14 cellular contexts compared by ENCODE assay signal in the genomic region with DNA sequence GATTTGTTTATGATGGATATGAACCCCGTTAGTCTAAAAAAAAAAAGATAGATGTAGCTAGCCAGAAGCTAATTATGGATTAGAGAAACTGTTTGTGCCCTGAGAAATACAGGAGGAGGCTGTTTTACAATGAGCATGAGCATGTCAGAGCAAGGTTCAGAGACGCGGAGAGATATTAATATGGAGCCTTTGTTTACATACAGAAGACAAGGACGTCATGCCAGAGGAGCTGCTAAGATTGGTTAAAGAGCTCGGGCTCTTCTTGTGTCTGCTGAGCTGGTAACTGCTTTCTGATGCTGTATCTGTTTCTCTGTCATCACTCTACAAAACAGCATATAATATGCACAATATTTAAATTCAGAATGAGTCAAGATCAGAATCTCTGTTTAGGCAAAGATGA. TPM values are rescaled to one million over a fixed set of nuclear protein-coding genes. Genes with fewer than 3 reads are reported as not detected.
"Had no signal": no experiment of that assay in that cellular context is flagged by ENCODE, and none has a peak within 500 bp of the region (broad histone marks: within the 10 kb centered on the region; RNA-seq: fewer than 3 reads in every experiment).

No MANE protein-coding gene starts in this region.

- ATAC-seq: left lung, pancreas, T-cell had no signal

- H3K36me3 ChIP-seq: colonic mucosa, left lung, pancreas had no signal

- H3K27me3 ChIP-seq: colonic mucosa, left lung, pancreas, testis had no signal

- H3K4me3 ChIP-seq: colonic mucosa, left lung, pancreas, testis had no signal

- H3K9me3 ChIP-seq: colonic mucosa, left lung, pancreas, testis had no signal

- H3K27ac ChIP-seq: colonic mucosa, left lung, pancreas, testis, VCaP had no signal

- H3K4me1 ChIP-seq: colonic mucosa, left lung, pancreas, testis had no signal

- DNase-seq: activated CD4-positive, alpha-beta memory T cell treated with anti-CD3 and anti-CD28 coated beads for 36 hours; activated naive CD4-positive, alpha-beta T cell; activated T-cell treated with anti-CD3 and anti-CD28 coated beads, Interleukin-2, amount 50 U/mL, for 48 hours; colonic mucosa; effector CD4-positive, alpha-beta T cell; left lung; pancreas; stimulated activated CD4-positive, alpha-beta T cell treated with anti-CD3 and anti-CD28 coated beads, Interleukin-4, amount 100 ng/mL, for 1 hour; stimulated activated CD8-positive, alpha-beta memory T cell treated with anti-CD3 and anti-CD28 coated beads, Interleukin-4, amount 100 ng/mL, for 48 hours; T-cell; T1000; testis had no signal

RNA-seq across cellular contexts. Expression of a gene that starts 24.9 kb away (rescaled TPM):
- total RNA-seq: activated CD4-positive, alpha-beta memory T cell treated with anti-CD3 and anti-CD28 coated beads for 36 hours; endothelial cell of umbilical vein had no signal
- polyA plus RNA-seq: endothelial cell of umbilical vein had no signal
